In the genomic region with DNA sequence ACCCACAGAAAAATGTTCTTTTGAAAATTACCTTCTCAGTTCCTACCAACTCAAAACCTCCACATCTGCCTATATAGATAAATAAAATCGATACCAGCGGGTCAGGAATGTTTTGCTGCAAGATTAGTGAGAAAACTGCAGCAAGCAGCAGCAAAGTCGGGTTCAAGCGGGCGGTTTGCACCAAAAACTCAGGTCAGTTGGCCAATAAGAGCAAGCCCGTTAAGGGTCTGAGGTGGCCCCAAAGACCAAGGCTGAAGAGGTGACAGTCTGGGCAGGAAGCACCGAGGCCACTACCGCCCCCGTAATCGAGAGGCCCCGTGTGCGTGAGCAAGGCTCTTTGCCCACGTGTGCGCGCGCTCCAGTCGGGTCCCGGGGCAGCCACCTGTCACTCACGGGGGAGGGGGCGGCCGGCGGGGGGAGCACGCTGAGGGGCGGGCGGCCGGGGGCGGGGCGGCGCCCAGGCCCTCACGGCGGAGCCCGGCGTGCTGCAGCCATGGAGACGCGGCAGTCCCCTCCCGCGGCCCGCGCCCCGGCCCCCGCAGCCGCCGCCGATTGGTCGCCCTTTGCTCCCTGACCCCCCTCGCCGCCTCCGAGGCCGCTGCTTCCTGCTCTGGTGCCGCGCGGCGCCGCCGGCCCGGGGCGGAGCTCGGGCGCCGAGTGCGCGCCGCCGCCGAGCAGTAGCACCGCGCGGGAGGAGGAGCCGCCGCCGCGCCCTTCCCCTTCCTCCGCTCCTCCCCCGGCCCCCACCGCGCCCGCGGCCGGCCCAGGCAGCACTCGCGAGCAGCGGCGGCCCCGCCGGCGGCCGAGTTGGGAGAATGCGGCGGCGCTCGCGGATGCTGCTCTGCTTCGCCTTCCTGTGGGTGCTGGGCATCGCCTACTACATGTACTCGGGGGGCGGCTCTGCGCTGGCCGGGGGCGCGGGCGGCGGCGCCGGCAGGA, we compare ENCODE assay signal across 8 cellular contexts. TPM values are rescaled to one million over a fixed set of nuclear protein-coding genes. Genes with fewer than 3 reads are reported as not detected.
A peak's percentile ranks its signal among the peaks of the same experiment; 100 is the strongest.
DNase-seq lines count a peak whose midpoint lies in the region; ATAC-seq and TF ChIP-seq lines count a peak whose summit lies in the region.

Gene GALNT2 (plus strand): TSS at position 773 of the 939 bp plus-strand sequence. CDS start 43 bp downstream, at position 816.

- peaks cover 0 to 4% of the 10 kb centered on the region in 2 donors for H3K27me3 Mint-ChIP-seq in CD8-positive, alpha-beta memory T cell
- H3K27me3 Mint-ChIP-seq in activated CD8-positive, alpha-beta T cell treated with anti-CD3 and anti-CD28 coated beads, Interleukin-2, amount 10 ng/mL, durations not matched to agents 7 days and 5 days (ENCODE audit: low read depth), result peaks cover 6% of the 10 kb centered on the region

- 1% methylated on average over 104 of the region's 104 CpGs for WGBS in ectodermal cell, 2 experiments

- intact Hi-C loops in lower lobe of right lung (cut with DNase I), result no loop called here

- peak; percentile 83 for ATAC-seq in GM19467 (IDR thresholded peaks at IDR 0.05; ENCODE audit: unreplicated experiment)
- peak; percentile 90 for ATAC-seq in activated CD8-positive, alpha-beta T cell treated with anti-CD3 and anti-CD28 coated beads, Interleukin-2, amount 10 ng/mL, durations not matched to agents 7 days and 5 days
- ATAC-seq in lower lobe of right lung, result peak; percentile 95 to 98

- CTCF ChIA-PET in CD8-positive, alpha-beta memory T cell (lab: Charles Lee), result interaction anchor here (0.6 to 1.2 kb wide), 2 partner anchors 13 to 793 kb away, joined by 3 read pairs; no protein-coding TSS in a partner anchor
- CTCF ChIA-PET in activated CD8-positive, alpha-beta T cell treated with anti-CD3 and anti-CD28 coated beads, Interleukin-2, amount 10 ng/mL, durations not matched to agents 7 days and 5 days (lab: Charles Lee), result interaction anchor here (1.0 kb wide), 1 partner anchor 11 kb away, joined by 3 read pairs; no protein-coding TSS in a partner anchor

- H3K36me3 ChIP-seq in CD8-positive, alpha-beta memory T cell (ENCODE audit: insufficient read depth, low read length), result no peaks in the 10 kb centered on the region
- no peaks in the 10 kb centered on the region for H3K36me3 ChIP-seq in ectodermal cell (ENCODE audit: control insufficient read depth, insufficient read depth, low read length)
- no peaks in the 10 kb centered on the region for H3K36me3 ChIP-seq in lower lobe of right lung

- DNase-seq in CD8-positive, alpha-beta memory T cell, result peak; percentile 83 to 92 (median 90)
- DNase-seq in HL-60 (ENCODE audit: low read depth in 1 of 2, low spot score in 1 of 2) (peak; percentile 83 to 90), NK-92 (lab: John Stamatoyannopoulos, UW; ENCODE audit: unreplicated experiment) (peak; percentile 32), lower lobe of right lung (peak; percentile 94)
- DNase-seq in activated CD8-positive, alpha-beta T cell treated with anti-CD3 and anti-CD28 coated beads, Interleukin-2, amount 10 ng/mL, durations not matched to agents 7 days and 5 days, result peak; percentile 90
- peak; percentile 66 to 79 (median 78) for DNase-seq in stimulated activated CD4-positive, alpha-beta T cell treated with anti-CD3 and anti-CD28 coated beads, TNF-alpha, amount 100 ng/mL, for 1 hour (ENCODE audit: low read depth in 3 of 3, low spot score in 1 of 3)

- H3K9me3 Mint-ChIP-seq in CD8-positive, alpha-beta memory T cell, result peaks cover 0 to 4% (median 0%) of the 10 kb centered on the region in 5 donors
- H3K9me3 Mint-ChIP-seq in activated CD8-positive, alpha-beta T cell treated with anti-CD3 and anti-CD28 coated beads, Interleukin-2, amount 10 ng/mL, durations not matched to agents 7 days and 5 days (ENCODE audit: insufficient read depth), result peaks cover 12% of the 10 kb centered on the region

- peak within 1 kb of the TSS; percentile 78 for H3K4me3 ChIP-seq in CD8-positive, alpha-beta memory T cell (ENCODE audit: low read length)
- H3K4me3 ChIP-seq in HL-60 (replicated peaks; ENCODE audit: insufficient read depth, low read length) (peak within 1 kb of the TSS; percentile 70), ectodermal cell (ENCODE audit: insufficient read depth, low read depth, low read length) (peak within 1 kb of the TSS; percentile 73), lower lobe of right lung (peak within 1 kb of the TSS; percentile 78)

- peak within 1 kb of the TSS; percentile 82 to 96 (median 91) for H3K4me3 Mint-ChIP-seq in CD8-positive, alpha-beta memory T cell
- H3K4me3 Mint-ChIP-seq in activated CD8-positive, alpha-beta T cell treated with anti-CD3 and anti-CD28 coated beads, Interleukin-2, amount 10 ng/mL, durations not matched to agents 7 days and 5 days, result peak within 1 kb of the TSS; percentile 87

- H3K27me3 ChIP-seq in CD8-positive, alpha-beta memory T cell (ENCODE audit: insufficient read depth, low read length, poor library complexity, severe bottlenecking), result no peaks in the 10 kb centered on the region
- no peaks in the 10 kb centered on the region for H3K27me3 ChIP-seq in HL-60 (ENCODE audit: insufficient read depth, poor library complexity, severe bottlenecking)
- H3K27me3 ChIP-seq in ectodermal cell (ENCODE audit: control insufficient read depth, insufficient read depth, low read length, poor library complexity, severe bottlenecking), result peaks cover 16% of the 10 kb centered on the region
- no peaks in the 10 kb centered on the region for H3K27me3 ChIP-seq in lower lobe of right lung (ENCODE audit: low read depth)

- peak within 1 kb of the TSS; percentile 65 for H3K27ac ChIP-seq in CD8-positive, alpha-beta memory T cell (ENCODE audit: low read depth, low read length)
- H3K27ac ChIP-seq in HL-60 (replicated peaks), result peak within 1 kb of the TSS; percentile 92
- peak within 1 kb of the TSS; percentile 72 for H3K27ac ChIP-seq in ectodermal cell (ENCODE audit: insufficient read depth, low read depth, low read length, poor library complexity, severe bottlenecking)
- peak within 1 kb of the TSS; percentile 84 for H3K27ac ChIP-seq in lower lobe of right lung

- peaks cover 0 to 3% (median 0%) of the 10 kb centered on the region in 3 donors for H3K36me3 Mint-ChIP-seq in CD8-positive, alpha-beta memory T cell
- H3K36me3 Mint-ChIP-seq in activated CD8-positive, alpha-beta T cell treated with anti-CD3 and anti-CD28 coated beads, Interleukin-2, amount 10 ng/mL, durations not matched to agents 7 days and 5 days (ENCODE audit: low read depth), result peaks cover 2% of the 10 kb centered on the region

- TF ChIP-seq CTCF in HL-60 (IDR thresholded peaks at IDR 0.05; ENCODE audit: insufficient read depth, low read length) (no peak), lower lobe of right lung (IDR thresholded peaks at IDR 0.05) (no peak)

- H3K4me1 ChIP-seq in CD8-positive, alpha-beta memory T cell (ENCODE audit: insufficient read depth, low read length), result peaks cover 6% of the 10 kb centered on the region
- H3K4me1 ChIP-seq in ectodermal cell (ENCODE audit: control insufficient read depth, insufficient read depth, low read length) (peaks cover 17% of the 10 kb centered on the region), lower lobe of right lung (peaks cover 24% of the 10 kb centered on the region)

- no peaks in the 10 kb centered on the region for H3K9me3 ChIP-seq in CD8-positive, alpha-beta memory T cell (ENCODE audit: low read length)
- H3K9me3 ChIP-seq in ectodermal cell (ENCODE audit: control insufficient read depth, low read length) (no peaks in the 10 kb centered on the region), lower lobe of right lung (peaks cover 3% of the 10 kb centered on the region)

- peak within 1 kb of the TSS; percentile 71 to 98 (median 96) for H3K27ac Mint-ChIP-seq in CD8-positive, alpha-beta memory T cell
- H3K27ac Mint-ChIP-seq in activated CD8-positive, alpha-beta T cell treated with anti-CD3 and anti-CD28 coated beads, Interleukin-2, amount 10 ng/mL, durations not matched to agents 7 days and 5 days, result peak within 1 kb of the TSS; percentile 87

- H3K4me1 Mint-ChIP-seq in CD8-positive, alpha-beta memory T cell, result peaks cover 26 to 42% (median 38%) of the 10 kb centered on the region in 3 donors
- H3K4me1 Mint-ChIP-seq in activated CD8-positive, alpha-beta T cell treated with anti-CD3 and anti-CD28 coated beads, Interleukin-2, amount 10 ng/mL, durations not matched to agents 7 days and 5 days (ENCODE audit: low read depth), result peaks cover 32% of the 10 kb centered on the region

- POLR2A ChIA-PET in CD8-positive, alpha-beta memory T cell (lab: Charles Lee), result interaction anchor here (0.6 to 1.0 kb wide), 3 partner anchors 17 to 728 kb away, joined by 3 to 4 read pairs (median 3); no protein-coding TSS in a partner anchor
- POLR2A ChIA-PET in activated CD8-positive, alpha-beta T cell treated with anti-CD3 and anti-CD28 coated beads, Interleukin-2, amount 10 ng/mL, durations not matched to agents 7 days and 5 days (lab: Charles Lee), result interaction anchor here (0.5 to 1.7 kb wide), 4 partner anchors 13 to 508 kb away, joined by 3 to 4 read pairs (median 4); partner anchors contain the start of gene ABCB10

RNA-seq across cellular contexts. Expression of gene GALNT2, which starts in this region (rescaled TPM):
- 10 to 100 TPM; 65.6 to 69.0 TPM for total RNA-seq in CD8-positive, alpha-beta memory T cell
- 15.7 TPM for polyA plus RNA-seq in CD8-positive, alpha-beta memory T cell
- total RNA-seq in activated CD8-positive, alpha-beta T cell treated with anti-CD3 and anti-CD28 coated beads, Interleukin-2, amount 10 ng/mL, durations not matched to agents 7 days and 5 days, result 10 to 100 TPM; 20.7 to 21.2 TPM
- polyA plus RNA-seq in ectodermal cell (2013, experiment 1 of 4), result 91.9 TPM
- polyA plus RNA-seq in ectodermal cell (2013, experiment 2 of 4), result 95.0 TPM
- 69.4 TPM for polyA plus RNA-seq in ectodermal cell (2013, experiment 3 of 4)
- 76.2 TPM for polyA plus RNA-seq in ectodermal cell (2013, experiment 4 of 4)
- 48.0 TPM for total RNA-seq in lower lobe of right lung

Comparison
In these comparisons a context has a peak if more than half of its experiments do, and no peak if none do; other contexts are left out.
1. Peak in every context shown above with its lines: DNase-seq, ATAC-seq, H3K4me3 ChIP-seq and H3K27ac ChIP-seq.
2. DNase-seq: peak in every context shown above with its lines; median percentile 94 in lower lobe of right lung; 90 in CD8-positive, alpha-beta memory T cell; 90 in activated CD8-positive, alpha-beta T cell treated with anti-CD3 and anti-CD28 coated beads, Interleukin-2, amount 10 ng/mL, durations not matched to agents 7 days and 5 days; 86 in HL-60; 78 in stimulated activated CD4-positive, alpha-beta T cell treated with anti-CD3 and anti-CD28 coated beads, TNF-alpha, amount 100 ng/mL, for 1 hour; 32 in NK-92.